Comparison of ENCODE assay signal across 1 cellular context in genomic region chr7:43629857-43630256, GRCh38.
TF ChIP-seq lines count a peak whose summit lies in the region.

No MANE protein-coding gene starts in this region.

TF ChIP-seq in HepG2, 621 proteins besides CTCF, POLR2A, EP300 and RAD21:
- no peak for TF ChIP-seq POGK (CRISPR knock-in tag; conservative IDR thresholded peaks at IDR 0.05)
- no peak for TF ChIP-seq TFE3 (CRISPR knock-in tag; IDR thresholded peaks at IDR 0.05)
- TF ChIP-seq RBM22 (optimal IDR thresholded peaks at IDR 0.05; ENCODE audit: low read length): peak; percentile 18
